In genomic region chr2:178804791-178805190, GRCh38 we compare ENCODE assay signal across 8 cellular contexts. TPM values are rescaled to one million over a fixed set of nuclear protein-coding genes. Genes with fewer than 3 reads are reported as not detected.
DNase-seq lines count a peak whose midpoint lies in the region; ATAC-seq and TF ChIP-seq lines count a peak whose summit lies in the region.

No MANE protein-coding gene starts in this region.

- H3K27ac ChIP-seq in A673 (ENCODE audit: low read depth, low read length, poor library complexity, severe bottlenecking) = no peak overlapping the region
- no peak overlapping the region for H3K27ac ChIP-seq in vagina

- H3K4me1 Mint-ChIP-seq in activated T-helper 1 cell treated with anti-CD3 and anti-CD28 coated beads, Interleukin-12 subunit alpha, Interleukin-12 subunit beta, Interleukin-2, Interleukin-4 antibody, amounts not matched to agents 30 ng/mL and 10 ng/mL and 1 ng/mL, durations not matched to agents 14 hours and 24 hours and 36 hours (ENCODE audit: low read depth) = no peaks in the 10 kb centered on the region

- CTCF ChIA-PET in A673 (lab: Charles Lee) = interaction anchor here (0.6 kb wide), 1 partner anchor 219 kb away, joined by 3 read pairs; no protein-coding TSS in a partner anchor

- TF ChIP-seq POLR2A in vagina (IDR thresholded peaks at IDR 0.05) = no peak

- no peaks in the 10 kb centered on the region for H3K36me3 ChIP-seq in A673 (ENCODE audit: insufficient read depth, low read length, poor library complexity, severe bottlenecking)
- no peaks in the 10 kb centered on the region for H3K36me3 ChIP-seq in mucosa of descending colon (ENCODE audit: low read depth)
- H3K36me3 ChIP-seq in vagina = no peaks in the 10 kb centered on the region

- no TSS peak for BruUV-seq in A673 (replicated peaks; lab: Mats Ljungman, UMichigan)

- H3K4me3 Mint-ChIP-seq in activated T-helper 1 cell treated with anti-CD3 and anti-CD28 coated beads, Interleukin-12 subunit alpha, Interleukin-12 subunit beta, Interleukin-2, Interleukin-4 antibody, amounts not matched to agents 30 ng/mL and 10 ng/mL and 1 ng/mL, durations not matched to agents 14 hours and 24 hours and 36 hours = no peak overlapping the region

- peak; percentile 70 for TF ChIP-seq CTCF in A673 (conservative IDR thresholded peaks at IDR 0.05; ENCODE audit: low read depth, low read length)
- TF ChIP-seq CTCF in mucosa of descending colon (IDR thresholded peaks at IDR 0.05) = peak; percentile 33
- no peak for TF ChIP-seq CTCF in vagina (IDR thresholded peaks at IDR 0.05)

- intact Hi-C loops in A673 (cut with micrococcal nuclease; ENCODE audit: unreplicated experiment) (no loop called here), mucosa of descending colon (cut with DNase I, micrococcal nuclease) (no loop called here), vagina (cut with DNase I) (no loop called here)
- intact Hi-C loops in activated T-helper 1 cell treated with anti-CD3 and anti-CD28 coated beads, Interleukin-12 subunit alpha, Interleukin-12 subunit beta, Interleukin-2, Interleukin-4 antibody, amounts not matched to agents 30 ng/mL and 10 ng/mL and 1 ng/mL, durations not matched to agents 14 hours and 24 hours and 36 hours (cut with micrococcal nuclease) = no loop called here

- H3K9me3 Mint-ChIP-seq in activated T-helper 1 cell treated with anti-CD3 and anti-CD28 coated beads, Interleukin-12 subunit alpha, Interleukin-12 subunit beta, Interleukin-2, Interleukin-4 antibody, amounts not matched to agents 30 ng/mL and 10 ng/mL and 1 ng/mL, durations not matched to agents 14 hours and 24 hours and 36 hours = no peaks in the 10 kb centered on the region

- peak; percentile 34 for DNase-seq in A673 (ENCODE audit: low spot score)
- peak; percentile 56 for DNase-seq in HT-29 (ENCODE audit: low spot score)
- peak; percentile 47 for DNase-seq in amniotic epithelial cell (ENCODE audit: low read depth)
- DNase-seq in mucosa of descending colon = no peak
- no peak for DNase-seq in NK-92 (lab: John Stamatoyannopoulos, UW; ENCODE audit: unreplicated experiment)
- no peak for DNase-seq in activated T-helper 1 cell treated with anti-CD3 and anti-CD28 coated beads, Interleukin-12 subunit alpha, Interleukin-12 subunit beta, Interleukin-2, Interleukin-4 antibody, amounts not matched to agents 30 ng/mL and 10 ng/mL and 1 ng/mL, durations not matched to agents 14 hours and 24 hours and 36 hours (ENCODE audit: low spot score)
- no peak for DNase-seq in vagina (ENCODE audit: extremely low spot score in 2 of 2)

- ATAC-seq in GM18858 (IDR thresholded peaks at IDR 0.05; ENCODE audit: unreplicated experiment) (peak; percentile 86), mucosa of descending colon (peak; percentile 27)

- no peak overlapping the region for H3K4me3 ChIP-seq in A673 (ENCODE audit: low read depth, low read length, poor library complexity, severe bottlenecking)
- no peak overlapping the region for H3K4me3 ChIP-seq in mucosa of descending colon
- H3K4me3 ChIP-seq in vagina = no peak overlapping the region

- H3K27me3 Mint-ChIP-seq in activated T-helper 1 cell treated with anti-CD3 and anti-CD28 coated beads, Interleukin-12 subunit alpha, Interleukin-12 subunit beta, Interleukin-2, Interleukin-4 antibody, amounts not matched to agents 30 ng/mL and 10 ng/mL and 1 ng/mL, durations not matched to agents 14 hours and 24 hours and 36 hours (ENCODE audit: insufficient read depth) = no peaks in the 10 kb centered on the region

- no peak overlapping the region for H3K27ac Mint-ChIP-seq in activated T-helper 1 cell treated with anti-CD3 and anti-CD28 coated beads, Interleukin-12 subunit alpha, Interleukin-12 subunit beta, Interleukin-2, Interleukin-4 antibody, amounts not matched to agents 30 ng/mL and 10 ng/mL and 1 ng/mL, durations not matched to agents 14 hours and 24 hours and 36 hours

- no peaks in the 10 kb centered on the region for H3K36me3 Mint-ChIP-seq in activated T-helper 1 cell treated with anti-CD3 and anti-CD28 coated beads, Interleukin-12 subunit alpha, Interleukin-12 subunit beta, Interleukin-2, Interleukin-4 antibody, amounts not matched to agents 30 ng/mL and 10 ng/mL and 1 ng/mL, durations not matched to agents 14 hours and 24 hours and 36 hours (ENCODE audit: low read depth)

- H3K27me3 ChIP-seq in A673 (replicated peaks; ENCODE audit: insufficient read depth, low read depth, low read length, poor library complexity) = peaks cover 15% of the 10 kb centered on the region
- no peaks in the 10 kb centered on the region for H3K27me3 ChIP-seq in vagina

- H3K9me3 ChIP-seq in A673 (ENCODE audit: low read depth, low read length, poor library complexity, severe bottlenecking) (no peaks in the 10 kb centered on the region), mucosa of descending colon (no peaks in the 10 kb centered on the region), vagina (no peaks in the 10 kb centered on the region)

- no peaks in the 10 kb centered on the region for H3K4me1 ChIP-seq in A673 (ENCODE audit: insufficient read depth, low read length, poor library complexity, severe bottlenecking)
- no peaks in the 10 kb centered on the region for H3K4me1 ChIP-seq in mucosa of descending colon (ENCODE audit: low read depth)
- no peaks in the 10 kb centered on the region for H3K4me1 ChIP-seq in vagina

- POLR2A ChIA-PET in A673 (lab: Charles Lee; ENCODE audit: low non-redundant PET) = no interaction called here

RNA-seq across cellular contexts. Expression of gene TTN, which starts 2.4 kb away (rescaled TPM):
- total RNA-seq in A673 (2021) = under 0.01 TPM in 2 replicates
- under 0.01 TPM in 2 replicates for total RNA-seq in HT-29 (2014; rRNA removed; shearing (Covaris generic))
- total RNA-seq in mucosa of descending colon = 1 to 10 TPM; 1.3 to 8.6 (median 2.1) TPM
- total RNA-seq in activated T-helper 1 cell treated with anti-CD3 and anti-CD28 coated beads, Interleukin-12 subunit alpha, Interleukin-12 subunit beta, Interleukin-2, Interleukin-4 antibody, amounts not matched to agents 30 ng/mL and 10 ng/mL and 1 ng/mL, durations not matched to agents 14 hours and 24 hours and 36 hours = 1.7 TPM in 2 replicates
- total RNA-seq in vagina = 2.0 TPM

Comparison
In these comparisons a context has a peak if more than half of its experiments do, and no peak if none do; other contexts are left out.
1. DNase-seq: peak in A673 (single experiment), HT-29 (single experiment) and amniotic epithelial cell (single experiment); none in mucosa of descending colon (0 of 3), NK-92 (single experiment), activated T-helper 1 cell treated with anti-CD3 and anti-CD28 coated beads, Interleukin-12 subunit alpha, Interleukin-12 subunit beta, Interleukin-2, Interleukin-4 antibody, amounts not matched to agents 30 ng/mL and 10 ng/mL and 1 ng/mL, durations not matched to agents 14 hours and 24 hours and 36 hours (single experiment) and vagina (0 of 2).
2. CTCF ChIP-seq: peak in A673 (single experiment) and mucosa of descending colon (single experiment); none in vagina (0 of 3).